ENCODE assay signal across 8 cellular contexts in the genomic region with DNA sequence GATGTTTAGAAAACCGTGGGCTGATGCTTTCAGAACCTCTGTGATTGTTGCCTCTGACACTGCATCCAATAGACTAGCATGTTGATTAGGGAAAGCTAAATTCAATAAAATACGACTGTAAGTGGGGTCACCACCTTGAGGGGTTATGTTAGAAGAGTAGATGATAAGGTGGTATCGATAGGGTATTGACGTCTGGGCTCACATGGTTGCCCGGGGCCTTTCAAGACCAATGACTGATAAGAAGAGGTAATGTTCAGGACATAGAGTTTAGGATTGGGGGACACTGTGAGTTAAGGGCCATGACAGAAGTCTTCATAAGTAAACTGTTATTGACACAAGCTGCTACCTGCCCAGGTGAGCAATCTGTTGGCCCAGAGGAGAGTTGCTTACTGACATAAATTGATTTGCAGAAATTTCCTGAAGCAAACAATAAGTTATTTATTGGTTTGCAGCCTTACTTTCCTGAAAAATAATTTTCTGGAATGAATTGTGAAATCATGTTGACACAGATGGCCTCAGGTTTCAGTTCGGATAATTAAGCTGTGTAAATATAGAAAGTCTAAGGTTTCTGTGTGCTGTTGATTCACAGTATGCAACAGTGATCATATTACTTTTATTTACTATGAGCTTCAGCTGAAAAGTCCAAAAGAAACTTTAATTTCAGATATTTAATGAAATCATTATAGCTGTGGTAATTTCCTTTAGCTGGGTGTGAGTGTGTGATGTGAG.
DNase-seq lines count a peak whose midpoint lies in the region; TF ChIP-seq lines count a peak whose summit lies in the region.
"Not testable (repeated sequence)": the region's sequence is repeated elsewhere in the genome, so short reads cannot be mapped to it uniquely, and the experiment has no call there.

No MANE protein-coding gene starts in this region.

- H3K9me3 Mint-ChIP-seq in T-helper 2 cell treated with Interferon-gamma antibody and Interleukin-4, amounts not matched to agents 5 μg/mL and 100 μg/mL, for 36 hours; mesothelial cell of epicardium: not testable (repeated sequence)

- H3K36me3 Mint-ChIP-seq in T-helper 2 cell treated with Interferon-gamma antibody and Interleukin-4, amounts not matched to agents 5 μg/mL and 100 μg/mL, for 36 hours (ENCODE audit: low read depth); mesothelial cell of epicardium: not testable (repeated sequence)

- H3K9ac ChIP-seq in skeletal muscle tissue (ENCODE audit: low read depth in 1 of 3, low read length in 3 of 3) = peak overlapping the region in 2 of 3 donors; percentile 50

- peak overlapping the region; percentile 58 for H3K27ac Mint-ChIP-seq in T-helper 2 cell treated with Interferon-gamma antibody and Interleukin-4, amounts not matched to agents 5 μg/mL and 100 μg/mL, for 36 hours
- peak overlapping the region; percentile 91 for H3K27ac Mint-ChIP-seq in mesothelial cell of epicardium

- H3K4me3 ChIP-seq in AG10803 (ENCODE audit: low read length) (peak overlapping the region; percentile 54), HEK293 (ENCODE audit: low read depth, low read length) (peak overlapping the region; percentile 17), astrocyte of the spinal cord (ENCODE audit: low read depth, low read length) (peak overlapping the region; percentile 43), skeletal muscle tissue (ENCODE audit: low read length in 3 of 3) (peak overlapping the region; percentile 23 to 61 (median 37))

- not testable (repeated sequence) for H3K27me3 Mint-ChIP-seq in T-helper 2 cell treated with Interferon-gamma antibody and Interleukin-4, amounts not matched to agents 5 μg/mL and 100 μg/mL, for 36 hours (ENCODE audit: low read depth); mesothelial cell of epicardium (ENCODE audit: low read depth)

- not testable (repeated sequence) for TF ChIP-seq CTCF in AG10803 (conservative IDR thresholded peaks at IDR 0.05; ENCODE audit: low read length); HEK293 (tag by site-specific recombination; IDR thresholded peaks at IDR 0.05); astrocyte of the spinal cord (IDR thresholded peaks at IDR 0.05; ENCODE audit: low read depth, low read length); mesothelial cell of epicardium (IDR thresholded peaks at IDR 0.05; ENCODE audit: unreplicated experiment)

- H3K4me1 Mint-ChIP-seq in T-helper 2 cell treated with Interferon-gamma antibody and Interleukin-4, amounts not matched to agents 5 μg/mL and 100 μg/mL, for 36 hours (ENCODE audit: low read depth); mesothelial cell of epicardium: not testable (repeated sequence)

- not testable (repeated sequence) for H3K36me3 ChIP-seq in HEK293 (ENCODE audit: control insufficient read depth in 2 of 2, insufficient read depth in 1 of 2, low read length in 2 of 2); skeletal muscle tissue (ENCODE audit: control insufficient read depth in 3 of 3, insufficient read depth in 3 of 3, low read length in 3 of 3)

- DNase-seq in AG10803 (ENCODE audit: low read depth); T-helper 2 cell treated with Interferon-gamma antibody and Interleukin-4, amounts not matched to agents 5 μg/mL and 100 μg/mL, for 36 hours (ENCODE audit: low spot score); astrocyte of the spinal cord (ENCODE audit: low read depth, low spot score); mesothelial cell of epicardium (ENCODE audit: low spot score in 2 of 2, unreplicated experiment in 2 of 2): not testable (repeated sequence)
- DNase-seq in NCI-H1930 (lab: John Stamatoyannopoulos, UW) (peak; percentile 21 to 47), fibroblast of peridontal ligament (ENCODE audit: extremely low read depth) (peak; percentile 9)

- POLR2A ChIA-PET in HEK293 (lab: Yijun Ruan, JAX) = not testable (repeated sequence)

- CTCF ChIA-PET in HEK293 (lab: Yijun Ruan, JAX) = interaction anchor here (0.7 to 1.3 kb wide), 2 partner anchors 122 to 202 kb away, joined by 3 to 4 read pairs; no protein-coding TSS in a partner anchor

- not testable (repeated sequence) for H3K9me3 ChIP-seq in HEK293 (ENCODE audit: control insufficient read depth, insufficient read depth, low read depth, low read length); skeletal muscle tissue (ENCODE audit: control insufficient read depth in 3 of 3, low read length in 3 of 3)

- not testable (repeated sequence) for H3K4me1 ChIP-seq in HEK293 (ENCODE audit: control insufficient read depth, insufficient read depth, low read length); skeletal muscle tissue (ENCODE audit: control insufficient read depth in 3 of 3, insufficient read depth in 3 of 3, low read length in 3 of 3)

- H3K27me3 ChIP-seq in skeletal muscle tissue (ENCODE audit: control insufficient read depth in 3 of 3, insufficient read depth in 3 of 3, low read length in 3 of 3) = not testable (repeated sequence)

- H3K4me3 Mint-ChIP-seq in T-helper 2 cell treated with Interferon-gamma antibody and Interleukin-4, amounts not matched to agents 5 μg/mL and 100 μg/mL, for 36 hours = peak overlapping the region; percentile 86
- peak overlapping the region; percentile 88 for H3K4me3 Mint-ChIP-seq in mesothelial cell of epicardium

- in situ Hi-C loops in astrocyte of the spinal cord (cut with HindIII; ENCODE audit: low sequenced_read_pairs) = not testable (repeated sequence)

- H3K27ac ChIP-seq in HEK293 (ENCODE audit: extremely low read depth, low read depth, low read length) (peak overlapping the region; percentile 53; the same call in 1 of the 2 replicates), skeletal muscle tissue (ENCODE audit: low read depth, low read length) (peak overlapping the region; percentile 64)

TF ChIP-seq in HEK293, 187 proteins besides CTCF, POLR2A, EP300 and RAD21:
- TF ChIP-seq SCRT2 (tag by site-specific recombination; IDR thresholded peaks at IDR 0.05) (peak; percentile 60), ZEB2 (tag by site-specific recombination; IDR thresholded peaks at IDR 0.05) (0 out of 2 replicates have a peak, but pooled peaks have one; percentile 44), ZNF335 (tag by site-specific recombination; conservative IDR thresholded peaks at IDR 0.05) (peak; percentile 23; the same call in 1 of the 2 replicates), SP7 (tag by site-specific recombination; IDR thresholded peaks at IDR 0.05) (0 out of 2 replicates have a peak, but pooled peaks have one; percentile 26)
